31 cellular contexts compared by ENCODE assay signal in the genomic region with DNA sequence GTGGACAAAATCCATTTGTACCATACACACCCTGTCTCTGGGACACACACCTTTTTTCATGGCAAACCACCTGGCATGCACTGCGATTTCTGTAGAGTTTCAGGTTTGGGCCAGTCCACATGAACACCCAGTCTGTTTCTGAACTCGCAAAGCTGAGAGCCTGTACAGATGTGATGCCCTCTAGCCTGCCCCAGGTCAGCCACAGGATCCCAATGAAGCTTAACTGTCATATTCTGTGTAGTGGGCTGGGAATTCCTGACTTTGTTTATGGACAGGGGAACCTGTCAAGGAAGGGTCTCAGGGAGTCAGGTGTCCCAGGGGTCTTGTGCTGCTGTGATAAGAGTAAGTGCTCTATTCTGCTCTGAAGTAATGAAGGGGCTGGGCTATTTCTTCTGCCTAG. TPM values are rescaled to one million over a fixed set of nuclear protein-coding genes. Genes with fewer than 3 reads are reported as not detected.
"Had no signal": no experiment of that assay in that cellular context is flagged by ENCODE, and none has a peak within 500 bp of the region (broad histone marks: within the 10 kb centered on the region; RNA-seq: fewer than 3 reads in every experiment).

No MANE protein-coding gene starts in this region.

- H3K9me3 Mint-ChIP-seq: naive thymus-derived CD8-positive, alpha-beta T cell; natural killer cell treated with Interleukin-12 subunit alpha and Interleukin-12 subunit beta and Interleukin-15 and Interleukin-18, amount 100 ng/mL, for 72 hours; neural crest cell; stimulated activated effector memory CD8-positive, alpha-beta T cell treated with anti-CD3 and anti-CD28 coated beads, Interleukin-12 subunit alpha, Interleukin-12 subunit beta, amount 100 ng/mL, for 72 hours; stimulated activated naive CD8-positive, alpha-beta T cell treated with anti-CD3 and anti-CD28 coated beads, Interleukin-15, Interleukin-2, amounts not matched to agents 100 ng/mL and 50 ng/mL, for 24 hours had no signal

- H3K9me3 ChIP-seq: neutrophil, ovary, right atrium auricular region, right lobe of liver, sigmoid colon, stomach, thoracic aorta, thyroid gland, tibial nerve, upper lobe of left lung, vagina had no signal

- DNase-seq: naive thymus-derived CD8-positive, alpha-beta T cell; nephron progenitor cell; nucleus accumbens; ovary; posterior cingulate gyrus; retina; right lobe of liver; sigmoid colon; small intestine; stimulated activated CD4-positive, alpha-beta T cell treated with anti-CD3 and anti-CD28 coated beads, Interleukin-15, amount 100 ng/mL, for 24 hours; stimulated activated CD4-positive, alpha-beta T cell treated with anti-CD3 and anti-CD28 coated beads, Interleukin-2, amount 100 ng/mL, for 24 hours; stimulated activated CD4-positive, alpha-beta T cell treated with anti-CD3 and anti-CD28 coated beads, Interleukin-2, amount 100 ng/mL, for 48 hours; stimulated activated CD4-positive, alpha-beta T cell treated with anti-CD3 and anti-CD28 coated beads, Interleukin-4, amount 100 ng/mL, for 24 hours; stimulated activated naive B cell treated with anti-CD40 and anti-IgM and Interleukin-4, amounts not matched to agents 10 μg/mL and 1 μg/mL and 100 μg/mL, for 72 hours; stimulated activated naive CD4-positive, alpha-beta T cell treated with Interleukin-2 at 50 U/mL for 16 hours; stomach; thyroid gland; trophoblast cell; upper lobe of left lung had no signal

- H3K27ac ChIP-seq: neutrophil, ovary, parathyroid adenoma, right atrium auricular region, right lobe of liver, sigmoid colon, stomach, thoracic aorta, thyroid gland, tibial nerve, vagina had no signal

- H3K36me3 Mint-ChIP-seq: naive thymus-derived CD8-positive, alpha-beta T cell; natural killer cell treated with Interleukin-12 subunit alpha and Interleukin-12 subunit beta and Interleukin-15 and Interleukin-18, amount 100 ng/mL, for 72 hours; stimulated activated effector memory CD8-positive, alpha-beta T cell treated with anti-CD3 and anti-CD28 coated beads, Interleukin-12 subunit alpha, Interleukin-12 subunit beta, amount 100 ng/mL, for 72 hours had no signal

- H2AFZ ChIP-seq: parathyroid adenoma had no signal

- H3K27me3 Mint-ChIP-seq: progenitor cell of endocrine pancreas; stimulated activated naive B cell treated with anti-CD40 and anti-IgM and Interleukin-4, amounts not matched to agents 10 μg/mL and 1 μg/mL and 100 μg/mL, for 72 hours had no signal

- H3K4me1 ChIP-seq: parathyroid adenoma, right atrium auricular region, sigmoid colon, stomach, vagina had no signal

- FAIRE-seq: small intestine, urothelium cell line had no signal

- H3K79me2 ChIP-seq: parathyroid adenoma had no signal

- H3K4me3 Mint-ChIP-seq: naive thymus-derived CD8-positive, alpha-beta T cell; natural killer cell treated with Interleukin-12 subunit alpha and Interleukin-12 subunit beta and Interleukin-15 and Interleukin-18, amount 100 ng/mL, for 72 hours; nephron progenitor cell; neural crest cell; stimulated activated effector memory CD8-positive, alpha-beta T cell treated with anti-CD3 and anti-CD28 coated beads, Interleukin-12 subunit alpha, Interleukin-12 subunit beta, amount 100 ng/mL, for 72 hours; stimulated activated naive B cell treated with anti-CD40 and anti-IgM and Interleukin-4, amounts not matched to agents 10 μg/mL and 1 μg/mL and 100 μg/mL, for 72 hours; stimulated activated naive CD8-positive, alpha-beta T cell treated with anti-CD3 and anti-CD28 coated beads, Interleukin-15, Interleukin-2, amounts not matched to agents 100 ng/mL and 50 ng/mL, for 24 hours had no signal

- H3K4me1 Mint-ChIP-seq: neural crest cell; stimulated activated effector memory CD8-positive, alpha-beta T cell treated with anti-CD3 and anti-CD28 coated beads, Interleukin-12 subunit alpha, Interleukin-12 subunit beta, amount 100 ng/mL, for 72 hours had no signal

- ATAC-seq: naive thymus-derived CD8-positive, alpha-beta T cell; right lobe of liver; stimulated activated naive B cell treated with anti-CD40 and anti-IgM and Interleukin-4, amounts not matched to agents 10 μg/mL and 1 μg/mL and 100 μg/mL, for 72 hours had no signal

- H3K9ac ChIP-seq: parathyroid adenoma had no signal

- H3K4me3 ChIP-seq: ovary, right atrium auricular region, right lobe of liver, sigmoid colon, stomach, thoracic aorta, thyroid gland, tibial nerve, upper lobe of left lung, vagina had no signal

- H3K36me3 ChIP-seq: neutrophil, ovary, right atrium auricular region, right lobe of liver, sigmoid colon, thoracic aorta, thyroid gland, tibial nerve, vagina had no signal

- H3K27me3 ChIP-seq: neutrophil, ovary, right atrium auricular region, right lobe of liver, sigmoid colon, stomach, thyroid gland, tibial nerve, upper lobe of left lung, vagina had no signal

- H3K27ac Mint-ChIP-seq: naive thymus-derived CD8-positive, alpha-beta T cell; natural killer cell treated with Interleukin-12 subunit alpha and Interleukin-12 subunit beta and Interleukin-15 and Interleukin-18, amount 100 ng/mL, for 72 hours; nephron progenitor cell; progenitor cell of endocrine pancreas; stimulated activated effector memory CD8-positive, alpha-beta T cell treated with anti-CD3 and anti-CD28 coated beads, Interleukin-12 subunit alpha, Interleukin-12 subunit beta, amount 100 ng/mL, for 72 hours; stimulated activated naive B cell treated with anti-CD40 and anti-IgM and Interleukin-4, amounts not matched to agents 10 μg/mL and 1 μg/mL and 100 μg/mL, for 72 hours; stimulated activated naive CD8-positive, alpha-beta T cell treated with anti-CD3 and anti-CD28 coated beads, Interleukin-15, Interleukin-2, amounts not matched to agents 100 ng/mL and 50 ng/mL, for 24 hours had no signal

RNA-seq across cellular contexts. Expression of a gene that starts 39.8 kb away (rescaled TPM):
- total RNA-seq: neural crest cell had no signal
